ENCODE assay signal across 15 cellular contexts in genomic region chr20:63117151-63117550, GRCh38.
"Had no signal": no experiment of that assay in that cellular context is flagged by ENCODE, and none has a peak within 500 bp of the region (broad histone marks: within the 10 kb centered on the region; RNA-seq: fewer than 3 reads in every experiment).

No MANE protein-coding gene starts in this region.

- H3K36me3 ChIP-seq: adrenal gland, breast epithelium, thyroid gland had no signal

- H3K27ac ChIP-seq: adrenal gland, breast epithelium, thyroid gland had no signal

- H3K27me3 ChIP-seq: thyroid gland had no signal

- DNase-seq: activated CD8-positive, alpha-beta memory T cell treated with anti-CD3 and anti-CD28 coated beads for 24 hours; activated gamma-delta T cell; activated T-cell treated with anti-CD3 and anti-CD28 coated beads, Interleukin-2, amount 50 U/mL, for 48 hours; cerebellar nuclear complex; cortex of kidney; foreskin melanocyte; stimulated activated naive CD4-positive, alpha-beta T cell treated with Interleukin-2 at 50 U/mL for 16 hours had no signal

- H3K9me3 ChIP-seq: adrenal gland, breast epithelium, thyroid gland had no signal

- H3K4me1 ChIP-seq: adrenal gland, breast epithelium, thyroid gland had no signal

- H3K4me3 ChIP-seq: adrenal gland, breast epithelium, lung, thyroid gland had no signal

- ATAC-seq: activated CD4-positive, CD25-positive, alpha-beta regulatory T cell treated with anti-CD3 and anti-CD28 coated beads, Interleukin-2, amount 50 U/mL, for 24 hours; activated naive CD4-positive, alpha-beta T cell treated with anti-CD3 and anti-CD28 coated beads, Interleukin-2, amount 50 U/mL, for 72 hours had no signal

- FAIRE-seq: astrocyte, endometrium had no signal
